5 cellular contexts compared by ENCODE assay signal in genomic region chr22:28560743-28561101, GRCh38.
DNase-seq lines count a peak whose midpoint lies in the region; ATAC-seq and TF ChIP-seq lines count a peak whose summit lies in the region.
"Not testable (repeated sequence)": the region's sequence is repeated elsewhere in the genome, so short reads cannot be mapped to it uniquely, and the experiment has no call there.

No MANE protein-coding gene starts in this region.

- not testable (repeated sequence) for H4K20me1 ChIP-seq in GM23248 (ENCODE audit: insufficient read depth)

- not testable (repeated sequence) for TF ChIP-seq CTCF in RWPE1 (conservative IDR thresholded peaks at IDR 0.05; ENCODE audit: low read depth); adrenal gland (IDR thresholded peaks at IDR 0.05); foreskin keratinocyte (conservative IDR thresholded peaks at IDR 0.05)

- H3K4me1 ChIP-seq in GM23248 (ENCODE audit: insufficient read depth) (peaks cover 14% of the 10 kb centered on the region), adrenal gland (replicated peaks in 1 of 2) (peaks cover 7 to 12% of the 10 kb centered on the region in 2 donors), foreskin keratinocyte (peaks cover 10% of the 10 kb centered on the region), mesodermal cell (ENCODE audit: control insufficient read depth, insufficient read depth, low read length, poor library complexity, severe bottlenecking) (peaks cover 12% of the 10 kb centered on the region)

- not testable (repeated sequence) for TF ChIP-seq POLR2A in adrenal gland (IDR thresholded peaks at IDR 0.05)

- intact Hi-C loops in adrenal gland (cut with DNase I), result not testable (repeated sequence)

- not testable (repeated sequence) for DNase-seq in GM23248; RWPE1 (ENCODE audit: low spot score); adrenal gland; foreskin keratinocyte

- not testable (repeated sequence) for H3K27me3 ChIP-seq in GM23248 (replicated peaks; ENCODE audit: insufficient read depth); adrenal gland; foreskin keratinocyte

- not testable (repeated sequence) for H3K9me2 ChIP-seq in GM23248 (ENCODE audit: insufficient read depth)

- in situ Hi-C loops in GM23248 (cut with MboI), result not testable (repeated sequence)

- POLR2A ChIA-PET in RWPE1 (lab: Yijun Ruan, JAX; ENCODE audit: low non-redundant PET), result not testable (repeated sequence)

- CTCF ChIA-PET in RWPE1 (lab: Yijun Ruan, JAX), result not testable (repeated sequence)

- peaks cover 19% of the 10 kb centered on the region; the same call in 1 of the 2 replicates for H3F3A ChIP-seq in GM23248 (ENCODE audit: insufficient read depth)

- H3K27ac ChIP-seq in GM23248, result peak overlapping the region; percentile 56; the same call in 1 of the 2 replicates
- H3K27ac ChIP-seq in RWPE1, result peak overlapping the region; percentile 76
- H3K27ac ChIP-seq in adrenal gland, result peak overlapping the region in 4 of 5 donors; percentile 53 to 70 (median 59)
- peak overlapping the region; percentile 11 for H3K27ac ChIP-seq in foreskin keratinocyte
- H3K27ac ChIP-seq in mesodermal cell (ENCODE audit: low read depth, low read length, severe bottlenecking), result peak overlapping the region; percentile 75

- H2AFZ ChIP-seq in GM23248, result not testable (repeated sequence)

- not testable (repeated sequence) for H3K79me2 ChIP-seq in GM23248 (ENCODE audit: insufficient read depth)

- not testable (repeated sequence) for ATAC-seq in foreskin keratinocyte

- 98 to 99% methylated on average over 4 to 5 of the region's 5 CpGs for whole genome bisulfite sequencing in GM23248 (ENCODE audit: low coverage in 1 of 2, low lambda C conversion rate in 2 of 2, missing lambda C conversion rate in 2 of 2), 2 experiments
- WGBS in adrenal gland, 4 donors, result 92 to 98% (median 93%) methylated on average over 5 of the region's 5 CpGs
- 80% methylated on average over 1 of the region's 5 CpGs; no CpG with 5 or more reads in 1 of the 2 experiments for WGBS in mesodermal cell (ENCODE audit: insufficient coverage in 2 of 2), 2 experiments

- H3K36me3 ChIP-seq in GM23248 (ENCODE audit: low read depth); adrenal gland (replicated peaks in 1 of 2); mesodermal cell (ENCODE audit: control insufficient read depth, insufficient read depth, low read length): not testable (repeated sequence)

- H3K4me3 ChIP-seq in GM23248; adrenal gland; mesodermal cell (ENCODE audit: extremely low read depth, insufficient read depth, low read length, poor library complexity, severe bottlenecking): not testable (repeated sequence)

- not testable (repeated sequence) for H3K9me3 ChIP-seq in GM23248 (ENCODE audit: low read depth); adrenal gland (replicated peaks in 1 of 3); mesodermal cell (ENCODE audit: control insufficient read depth, low read length)

- H3K9ac ChIP-seq in GM23248, result not testable (repeated sequence)

- H3K4me2 ChIP-seq in GM23248 (ENCODE audit: unreplicated experiment), result peak overlapping the region; percentile 33

Comparison
In these comparisons a context has a peak if more than half of its experiments do, and no peak if none do; other contexts are left out.
1. H3K27ac ChIP-seq: peak in every context shown above with its lines; median percentile 76 in RWPE1; 75 in mesodermal cell; 59 in adrenal gland; 56 in GM23248; 11 in foreskin keratinocyte.